ENCODE assay signal across 8 cellular contexts in genomic region chr7:103989785-103990775, GRCh38. TPM values are rescaled to one million over a fixed set of nuclear protein-coding genes. Genes with fewer than 3 reads are reported as not detected.
A peak's percentile ranks its signal among the peaks of the same experiment; 100 is the strongest.
DNase-seq lines count a peak whose midpoint lies in the region; ATAC-seq and TF ChIP-seq lines count a peak whose summit lies in the region.

No MANE protein-coding gene starts in this region.

- peak overlapping the region in 1 of 3 donors; percentile 3 for H3K27ac Mint-ChIP-seq in IgD-negative memory B cell
- no peak overlapping the region for H3K27ac Mint-ChIP-seq in T-helper 17 cell

- H3K4me2 ChIP-seq in trophoblast cell (ENCODE audit: low read length), result peak overlapping the region; percentile 99

- H2AFZ ChIP-seq in trophoblast cell (ENCODE audit: insufficient read depth, low read length, poor library complexity), result peak overlapping the region; percentile 95

- peak overlapping the region; percentile 74 for H4K8ac ChIP-seq in trophoblast cell (ENCODE audit: low read depth, low read length)

- H4K91ac ChIP-seq in trophoblast cell (ENCODE audit: low read depth, low read length), result peak overlapping the region; percentile 5

- H3K79me2 ChIP-seq in trophoblast cell (ENCODE audit: control insufficient read depth, insufficient read depth, low read length, poor library complexity), result peaks cover 2% of the 10 kb centered on the region

- H2BK12ac ChIP-seq in trophoblast cell (ENCODE audit: low read length), result peak overlapping the region; percentile 65

- peaks cover 23% of the 10 kb centered on the region for H3K27me3 Mint-ChIP-seq in IgD-negative memory B cell
- H3K27me3 Mint-ChIP-seq in T-helper 17 cell, result peaks cover 51% of the 10 kb centered on the region

- H3K4me3 Mint-ChIP-seq in IgD-negative memory B cell (peak overlapping the region in 3 of 4 donors; percentile 36 to 91 (median 78)), T-helper 17 cell (peak overlapping the region; percentile 83)

- H3K27me3 ChIP-seq in foreskin keratinocyte, result peaks cover 74% of the 10 kb centered on the region
- H3K27me3 ChIP-seq in trophoblast cell (ENCODE audit: insufficient read depth, low read length), result peaks cover 28% of the 10 kb centered on the region

- H3K18ac ChIP-seq in trophoblast cell (ENCODE audit: low read length), result peak overlapping the region; percentile 16

- H3K4me1 ChIP-seq in foreskin keratinocyte (no peaks in the 10 kb centered on the region), trophoblast cell (ENCODE audit: control insufficient read depth in 1 of 2, insufficient read depth in 2 of 2, low read length in 2 of 2) (peaks cover 0 to 8% of the 10 kb centered on the region in 2 experiments)

- H3K4me3 ChIP-seq in trophoblast cell (ENCODE audit: low read depth, low read length), result peak overlapping the region; percentile 74

- peaks cover 0 to 3% (median 0%) of the 10 kb centered on the region in 3 donors for H3K9me3 Mint-ChIP-seq in IgD-negative memory B cell

- no peak overlapping the region for H2AK5ac ChIP-seq in trophoblast cell (ENCODE audit: low read length)

- H3K14ac ChIP-seq in trophoblast cell (ENCODE audit: low read length), result no peak overlapping the region

- peaks cover 3% of the 10 kb centered on the region for H3K79me1 ChIP-seq in trophoblast cell (ENCODE audit: low read length)

- WGBS in trophoblast cell (ENCODE audit: extremely low coverage, insufficient coverage, insufficient read length), result no CpG with 5 or more reads among the region's 82 CpGs

- no peak overlapping the region for H3K4ac ChIP-seq in trophoblast cell (ENCODE audit: low read depth, low read length)

- no peak overlapping the region for H2BK5ac ChIP-seq in trophoblast cell (ENCODE audit: low read depth, low read length, poor library complexity)

- peak overlapping the region; percentile 18 for H2BK120ac ChIP-seq in trophoblast cell (ENCODE audit: insufficient read depth, low read length, poor library complexity)

- H4K12ac ChIP-seq in trophoblast cell (ENCODE audit: low read depth, low read length), result peak overlapping the region; percentile 39

- peak; percentile 6 for TF ChIP-seq CTCF in foreskin keratinocyte (conservative IDR thresholded peaks at IDR 0.05)

- H3K27ac ChIP-seq in foreskin keratinocyte (no peak overlapping the region), trophoblast cell (ENCODE audit: low read depth, low read length) (no peak overlapping the region)

- no peaks in the 10 kb centered on the region for H3K36me3 ChIP-seq in trophoblast cell (ENCODE audit: control insufficient read depth in 1 of 2, insufficient read depth in 2 of 2, low read length in 2 of 2)

- H3K36me3 Mint-ChIP-seq in IgD-negative memory B cell, result no peaks in the 10 kb centered on the region
- H3K36me3 Mint-ChIP-seq in T-helper 17 cell (ENCODE audit: low read depth), result no peaks in the 10 kb centered on the region

- H3K4me1 Mint-ChIP-seq in IgD-negative memory B cell, result peaks cover 4 to 10% (median 6%) of the 10 kb centered on the region in 3 donors
- peaks cover 6% of the 10 kb centered on the region for H3K4me1 Mint-ChIP-seq in T-helper 17 cell

- DNase-seq in DMS 273 treated with DMSO at 0.1 percent for 48 hours (lab: John Stamatoyannopoulos, UW) (peak; percentile 36), T-helper 17 cell (no peak), foreskin keratinocyte (peak in 1 of 2 donors; percentile 15), trophoblast cell (peak in 1 of 2 donors; percentile 5), T1000 (lab: John Stamatoyannopoulos, UW) (no peak)

- no peak for ATAC-seq in T-helper 17 cell
- ATAC-seq in foreskin keratinocyte, result peak; percentile 50
- no peak for ATAC-seq in GM19452 (IDR thresholded peaks at IDR 0.05; ENCODE audit: unreplicated experiment)
- no peak for ATAC-seq in HG03175 (IDR thresholded peaks at IDR 0.05; ENCODE audit: unreplicated experiment)

- H3K9ac ChIP-seq in trophoblast cell (ENCODE audit: low read length), result peak overlapping the region; percentile 87

- H3K23ac ChIP-seq in trophoblast cell (ENCODE audit: low read length), result no peak overlapping the region

- no peaks in the 10 kb centered on the region for H3K9me3 ChIP-seq in T-helper 17 cell (ENCODE audit: control insufficient read depth, low read length, poor library complexity, severe bottlenecking)
- H3K9me3 ChIP-seq in trophoblast cell (ENCODE audit: insufficient read depth, low read depth, low read length), result peaks cover 3% of the 10 kb centered on the region

RNA-seq across cellular contexts. Expression of gene RELN, which starts 0.6 kb away (rescaled TPM):
- polyA plus RNA-seq in IgD-negative memory B cell (not detected), foreskin keratinocyte (not detected in 2 replicates)
- total RNA-seq in T-helper 17 cell (not detected), foreskin keratinocyte (not detected in 2 replicates)
- 3.5 and 3.8 TPM in 2 replicates for polyA plus RNA-seq in trophoblast cell (2013)
